18 cellular contexts compared by ENCODE assay signal in the genomic region with DNA sequence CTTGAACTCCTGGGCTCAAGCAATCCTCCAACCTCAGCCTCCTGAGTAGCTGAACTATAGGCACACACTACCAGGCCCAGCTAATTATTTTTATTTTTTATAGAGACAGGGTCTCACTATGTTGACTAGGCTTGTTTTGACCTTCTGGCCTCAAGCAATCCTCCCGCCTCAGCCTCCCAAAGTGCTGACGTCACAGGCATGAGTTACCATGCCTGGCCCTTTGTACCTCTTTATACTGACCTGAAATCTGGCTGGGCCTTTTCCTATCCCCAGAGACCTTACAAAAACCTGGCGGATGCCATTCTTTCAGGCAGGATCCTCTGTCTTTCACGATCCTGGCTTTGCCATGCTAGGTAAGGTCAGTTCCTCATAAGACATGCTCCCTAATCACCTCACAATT. TPM values are rescaled to one million over a fixed set of nuclear protein-coding genes. Genes with fewer than 3 reads are reported as not detected.
DNase-seq lines count a peak whose midpoint lies in the region; FAIRE-seq and TF ChIP-seq lines count a peak whose summit lies in the region.
"Had no signal": no experiment of that assay in that cellular context is flagged by ENCODE, and none has a peak within 500 bp of the region (broad histone marks: within the 10 kb centered on the region; RNA-seq: fewer than 3 reads in every experiment).

No MANE protein-coding gene starts in this region.

- peak overlapping the region; percentile 40 for H3K4me2 ChIP-seq in osteoblast (ENCODE audit: insufficient read depth, low read length)

- H3K4me3 Mint-ChIP-seq in activated CD4-positive, alpha-beta memory T cell treated with anti-CD3 and anti-CD28 coated beads, Interleukin-2, amount 10 ng/mL, durations not matched to agents 7 days and 5 days: no peak overlapping the region
- H3K4me3 Mint-ChIP-seq: memory B cell had no signal

- TF ChIP-seq POLR2A in uterus (IDR thresholded peaks at IDR 0.05): no peak

- POLR2A ChIA-PET in activated CD4-positive, alpha-beta memory T cell treated with anti-CD3 and anti-CD28 coated beads, Interleukin-2, amount 10 ng/mL, durations not matched to agents 7 days and 5 days (lab: Charles Lee): interaction anchor here (1.3 kb wide), 1 partner anchor 12 kb away, joined by 4 read pairs; the partner anchor contains the start of genes DNTTIP1 and WFDC3

- no peak overlapping the region for H3K27ac Mint-ChIP-seq in activated CD4-positive, alpha-beta memory T cell treated with anti-CD3 and anti-CD28 coated beads, Interleukin-2, amount 10 ng/mL, durations not matched to agents 7 days and 5 days
- H3K27ac Mint-ChIP-seq: memory B cell had no signal

- intact Hi-C loops in colonic mucosa (cut with DNase I): no loop called here
- intact Hi-C loops in uterus (cut with DNase I; ENCODE audit: low total_unique reads): no loop called here

- peak overlapping the region; percentile 81 for H3K27ac ChIP-seq in colonic mucosa
- H3K27ac ChIP-seq in osteoblast (ENCODE audit: low read depth, low read length): peak overlapping the region; percentile 86
- peak overlapping the region; percentile 86 to 94 for H3K27ac ChIP-seq in uterus

- peaks cover 5% of the 10 kb centered on the region for H3K27me3 Mint-ChIP-seq in activated CD4-positive, alpha-beta memory T cell treated with anti-CD3 and anti-CD28 coated beads, Interleukin-2, amount 10 ng/mL, durations not matched to agents 7 days and 5 days

- H2AFZ ChIP-seq in osteoblast (ENCODE audit: low read length): no peak overlapping the region

- H3K9me3 ChIP-seq in colonic mucosa: no peaks in the 10 kb centered on the region
- H3K9me3 ChIP-seq in osteoblast (ENCODE audit: low read depth, low read length): no peaks in the 10 kb centered on the region
- no peaks in the 10 kb centered on the region for H3K9me3 ChIP-seq in uterus
- H3K9me3 ChIP-seq: Caco-2 had no signal

- peak; percentile 21 for DNase-seq in NCI-H82 (lab: John Stamatoyannopoulos, UW)
- no peak for DNase-seq in NCI-H82 treated with DMSO at 0.1 percent for 48 hours (lab: John Stamatoyannopoulos, UW; ENCODE audit: unreplicated experiment)
- no peak for DNase-seq in colonic mucosa
- no peak for DNase-seq in osteoblast (ENCODE audit: insufficient read length, low spot score, missing footprints)
- no peak for DNase-seq in uterus
- DNase-seq in COR-L47 (lab: John Stamatoyannopoulos, UW): no peak
- DNase-seq in RCC 7860 (ENCODE audit: low spot score): no peak
- no peak for DNase-seq in activated CD4-positive, alpha-beta memory T cell treated with anti-CD3 and anti-CD28 coated beads, Interleukin-2, amount 10 ng/mL, durations not matched to agents 7 days and 5 days
- DNase-seq: activated naive CD4-positive, alpha-beta T cell; Caco-2; central memory CD4-positive, alpha-beta T cell; NCI-H1417 treated with DMSO at 0.1 percent for 48 hours; NCI-H510A; posterior cingulate gyrus; stimulated activated CD4-positive, alpha-beta T cell treated with anti-CD3 and anti-CD28 coated beads, Interleukin-4, amount 100 ng/mL, for 1 hour; stimulated activated naive CD4-positive, alpha-beta T cell had no signal

- H3K36me3 ChIP-seq in colonic mucosa: no peaks in the 10 kb centered on the region
- H3K36me3 ChIP-seq in osteoblast (ENCODE audit: insufficient read depth, low read length): no peaks in the 10 kb centered on the region
- no peaks in the 10 kb centered on the region for H3K36me3 ChIP-seq in uterus

- no peaks in the 10 kb centered on the region for H4K20me1 ChIP-seq in osteoblast (ENCODE audit: insufficient read depth, low read length)

- CTCF ChIA-PET in activated CD4-positive, alpha-beta memory T cell treated with anti-CD3 and anti-CD28 coated beads, Interleukin-2, amount 10 ng/mL, durations not matched to agents 7 days and 5 days (lab: Charles Lee): interaction anchor here (1.3 to 2.1 kb wide), 3 partner anchors 9 to 19 kb away, joined by 3 to 15 read pairs (median 7); partner anchors contain the start of genes DNTTIP1 and WFDC3

- H3K9me3 Mint-ChIP-seq in activated CD4-positive, alpha-beta memory T cell treated with anti-CD3 and anti-CD28 coated beads, Interleukin-2, amount 10 ng/mL, durations not matched to agents 7 days and 5 days: no peaks in the 10 kb centered on the region
- H3K9me3 Mint-ChIP-seq: memory B cell had no signal

- H3K4me1 Mint-ChIP-seq in activated CD4-positive, alpha-beta memory T cell treated with anti-CD3 and anti-CD28 coated beads, Interleukin-2, amount 10 ng/mL, durations not matched to agents 7 days and 5 days: peaks cover 31% of the 10 kb centered on the region

- no peaks in the 10 kb centered on the region for H3K79me2 ChIP-seq in osteoblast (ENCODE audit: insufficient read depth, low read length)

- H3K9ac ChIP-seq in colonic mucosa (ENCODE audit: low read depth in 2 of 2, low read length in 2 of 2): peak overlapping the region in 1 of 2 donors; percentile 27

- TF ChIP-seq CTCF in colonic mucosa (IDR thresholded peaks at IDR 0.05) (no peak), osteoblast (IDR thresholded peaks at IDR 0.05; ENCODE audit: extremely low read depth, low read depth, low read length) (no peak), uterus (IDR thresholded peaks at IDR 0.05) (no peak)

- no peaks in the 10 kb centered on the region for H3K36me3 Mint-ChIP-seq in activated CD4-positive, alpha-beta memory T cell treated with anti-CD3 and anti-CD28 coated beads, Interleukin-2, amount 10 ng/mL, durations not matched to agents 7 days and 5 days (ENCODE audit: low read depth)
- H3K36me3 Mint-ChIP-seq: memory B cell had no signal

- FAIRE-seq in RCC 7860 (lab: Jason Lieb, UNC): no peak

- peaks cover 10% of the 10 kb centered on the region for H3K4me1 ChIP-seq in colonic mucosa
- peaks cover 47% of the 10 kb centered on the region for H3K4me1 ChIP-seq in osteoblast (ENCODE audit: insufficient read depth, low read length)
- peaks cover 11 to 24% of the 10 kb centered on the region in 2 donors for H3K4me1 ChIP-seq in uterus
- H3K4me1 ChIP-seq: Caco-2 had no signal

- H3K27me3 ChIP-seq in colonic mucosa: no peaks in the 10 kb centered on the region
- H3K27me3 ChIP-seq in osteoblast (ENCODE audit: insufficient read depth, low read length): no peaks in the 10 kb centered on the region
- no peaks in the 10 kb centered on the region for H3K27me3 ChIP-seq in uterus

- no peak overlapping the region for H3K4me3 ChIP-seq in colonic mucosa
- H3K4me3 ChIP-seq in osteoblast (ENCODE audit: insufficient read depth, low read length): no peak overlapping the region
- no peak overlapping the region for H3K4me3 ChIP-seq in uterus

RNA-seq across cellular contexts. Expression of gene WFDC3, which starts 11.5 kb away (rescaled TPM):
- 10 to 100 TPM in 1 of 2 donors, 1 to 10 TPM in 1; 2.5 to 15.6 TPM for total RNA-seq in colonic mucosa
- not detected in 2 replicates for total RNA-seq in osteoblast
- 1 to 10 TPM in 1 of 4 donors, not detected in 3; 2.0 TPM for total RNA-seq in uterus
- total RNA-seq in activated CD4-positive, alpha-beta memory T cell treated with anti-CD3 and anti-CD28 coated beads, Interleukin-2, amount 10 ng/mL, durations not matched to agents 7 days and 5 days: not detected
- total RNA-seq: activated CD8-positive, alpha-beta memory T cell treated with anti-CD3 and anti-CD28 coated beads for 36 hours had no signal

RNA-seq across cellular contexts. Expression of gene DNTTIP1, which starts 11.6 kb away (rescaled TPM):
- total RNA-seq in colonic mucosa (10 to 100 TPM; 41.5 to 96.5 TPM), osteoblast (12.7 and 15.6 TPM in 2 replicates), uterus (10 to 100 TPM; 11.2 to 29.8 (median 17.1) TPM)
- 10 to 100 TPM; 29.0 to 34.7 TPM for total RNA-seq in activated CD4-positive, alpha-beta memory T cell treated with anti-CD3 and anti-CD28 coated beads, Interleukin-2, amount 10 ng/mL, durations not matched to agents 7 days and 5 days

RNA-seq across cellular contexts. Expression of gene UBE2C, which starts 32.3 kb away (rescaled TPM):
- 100 to 1,000 TPM in 1 of 2 donors, 10 to 100 TPM in 1; 23.7 to 117 TPM for total RNA-seq in colonic mucosa
- 2.5 and 2.7 TPM in 2 replicates for total RNA-seq in osteoblast
- total RNA-seq in uterus: 10 to 100 TPM in 1 of 4 donors, not detected in 3; 12.4 TPM
- total RNA-seq in activated CD4-positive, alpha-beta memory T cell treated with anti-CD3 and anti-CD28 coated beads, Interleukin-2, amount 10 ng/mL, durations not matched to agents 7 days and 5 days: 100 to 1,000 TPM; 170 to 184 TPM

RNA-seq across cellular contexts. Expression of gene TNNC2, which starts 47.0 kb away (rescaled TPM):
- total RNA-seq in colonic mucosa: 1 to 10 TPM; 2.9 to 3.8 TPM
- total RNA-seq in osteoblast: 0.29 and 0.36 TPM in 2 replicates
- 1 to 10 TPM in 1 of 4 donors, under 1 TPM in 1, not detected in 2; 0.59 to 1.3 TPM for total RNA-seq in uterus
- not detected for total RNA-seq in activated CD4-positive, alpha-beta memory T cell treated with anti-CD3 and anti-CD28 coated beads, Interleukin-2, amount 10 ng/mL, durations not matched to agents 7 days and 5 days
- total RNA-seq: activated CD8-positive, alpha-beta memory T cell treated with anti-CD3 and anti-CD28 coated beads for 36 hours; Caco-2 had no signal

RNA-seq across cellular contexts. Expression of gene SNX21, which starts 53.4 kb away (rescaled TPM):
- total RNA-seq in colonic mucosa (10 to 100 TPM; 11.2 to 12.6 TPM), osteoblast (69.0 and 101 TPM in 2 replicates), uterus (100 to 1,000 TPM in 1 of 4 donors, 10 to 100 TPM in 3; 56.5 to 145 (median 63.2) TPM)
- total RNA-seq in activated CD4-positive, alpha-beta memory T cell treated with anti-CD3 and anti-CD28 coated beads, Interleukin-2, amount 10 ng/mL, durations not matched to agents 7 days and 5 days: 1 to 10 TPM in 1 of 2 experiments, under 1 TPM in 1; 0.91 to 1.6 TPM
